20 cellular contexts compared by ENCODE assay signal in genomic region chr16:53707671-53708070, GRCh38.
"Had no signal": no experiment of that assay in that cellular context is flagged by ENCODE, and none has a peak within 500 bp of the region (broad histone marks: within the 10 kb centered on the region; RNA-seq: fewer than 3 reads in every experiment).

No MANE protein-coding gene starts in this region.

- H3K27ac ChIP-seq: adrenal gland, ascending aorta, brain microvascular endothelial cell, left ventricle myocardium inferior, spleen, thoracic aorta, vagina had no signal

- H3K4me3 ChIP-seq: adrenal gland, ascending aorta, left ventricle myocardium inferior, spleen, thoracic aorta, vagina had no signal

- DNase-seq: activated CD4-positive, alpha-beta T cell treated with anti-CD3 and anti-CD28 coated beads for 1 hour; activated T-cell treated with anti-CD3 and anti-CD28 coated beads, Interleukin-2, amount 50 U/mL, for 1 hour; adrenal gland; brain microvascular endothelial cell; central memory CD4-positive, alpha-beta T cell; dermis blood vessel endothelial cell; effector memory CD4-positive, alpha-beta T cell; foreskin melanocyte; hippocampal formation; left ventricle myocardium inferior; naive thymus-derived CD4-positive, alpha-beta T cell; occipital lobe; spleen; stimulated activated CD4-positive, alpha-beta T cell treated with anti-CD3 and anti-CD28 coated beads, Interleukin-4, amount 100 ng/mL, for 1 hour; stimulated activated naive CD4-positive, alpha-beta T cell treated with Interleukin-2 at 50 U/mL for 16 hours had no signal

- H3K27me3 ChIP-seq: adrenal gland, ascending aorta, brain microvascular endothelial cell, spleen, vagina had no signal

- H3K36me3 ChIP-seq: adrenal gland, ascending aorta, brain microvascular endothelial cell, left ventricle myocardium inferior, spleen, thoracic aorta, vagina had no signal

- H3K9me3 ChIP-seq: adrenal gland, ascending aorta, left ventricle myocardium inferior, spleen, thoracic aorta, vagina had no signal

- ATAC-seq: activated naive CD4-positive, alpha-beta T cell treated with anti-CD3 and anti-CD28 coated beads, Interleukin-2, amount 50 U/mL, for 72 hours; activated T-helper 17 cell treated with anti-CD3 and anti-CD28 coated beads, Interleukin-2, amount 50 U/mL, for 72 hours; naive thymus-derived CD4-positive, alpha-beta T cell had no signal
